Comparison of ENCODE assay signal across 17 cellular contexts in the genomic region with DNA sequence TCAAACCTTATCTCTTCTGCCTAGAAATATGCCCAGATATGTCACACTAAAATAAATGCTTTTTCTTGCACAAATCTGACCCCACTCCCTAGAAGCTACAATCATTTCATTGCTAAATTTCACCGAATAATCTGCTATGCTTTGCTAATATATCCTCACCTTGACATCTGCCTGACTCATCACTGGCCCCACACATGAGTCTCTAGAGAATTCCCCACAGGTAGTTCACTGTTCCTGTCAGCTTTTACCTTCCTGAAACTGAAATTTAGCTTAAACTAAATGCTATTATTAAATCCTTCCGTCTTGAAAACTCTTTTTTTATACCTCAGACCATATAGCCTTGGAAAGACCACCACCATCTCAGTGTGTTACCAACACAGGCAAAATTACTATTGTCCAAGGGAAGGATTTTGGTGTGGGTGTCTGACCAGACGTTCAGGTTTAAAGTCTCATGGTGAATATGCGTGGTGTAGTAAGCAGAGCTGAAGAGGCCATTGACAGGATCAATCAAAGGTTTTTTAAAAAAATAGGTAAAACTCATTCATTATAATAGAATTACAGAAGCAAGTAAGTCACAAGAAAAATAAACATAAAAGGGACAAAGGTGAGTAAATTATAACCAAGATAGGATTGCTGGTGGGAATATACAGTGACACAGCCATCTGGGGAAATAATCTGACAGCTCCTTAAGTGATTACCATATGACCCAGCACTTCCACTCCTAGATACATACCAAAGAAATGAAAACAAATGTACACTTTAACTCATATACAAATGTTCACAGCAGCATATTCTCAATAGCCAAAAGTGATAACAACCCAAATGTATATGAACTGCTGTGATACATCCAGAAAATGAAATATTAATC.
DNase-seq lines count a peak whose midpoint lies in the region; ATAC-seq, FAIRE-seq and TF ChIP-seq lines count a peak whose summit lies in the region.
"Had no signal": no experiment of that assay in that cellular context is flagged by ENCODE, and none has a peak within 500 bp of the region (broad histone marks: within the 10 kb centered on the region; RNA-seq: fewer than 3 reads in every experiment).

No MANE protein-coding gene starts in this region.

- H3K27me3 Mint-ChIP-seq in stimulated activated naive CD8-positive, alpha-beta T cell treated with anti-CD3 and anti-CD28 coated beads, Interleukin-15, Interleukin-2, amounts not matched to agents 100 ng/mL and 50 ng/mL, for 24 hours = no peaks in the 10 kb centered on the region
- no peaks in the 10 kb centered on the region for H3K27me3 Mint-ChIP-seq in stimulated activated naive CD8-positive, alpha-beta T cell treated with anti-CD3 and anti-CD28 coated beads, Interleukin-15, amount 100 ng/mL, for 72 hours
- H3K27me3 Mint-ChIP-seq in astrocyte (ENCODE audit: low read depth, unreplicated experiment) = no peaks in the 10 kb centered on the region
- H3K27me3 Mint-ChIP-seq in stimulated activated memory B cell treated with anti-CD40 and anti-IgM and Interleukin-4, amounts not matched to agents 10 μg/mL and 1 μg/mL and 100 μg/mL, for 72 hours = no peaks in the 10 kb centered on the region

- in situ Hi-C loops in ACHN (cut with HindIII; ENCODE audit: low pct_ligation_motif_present, low pct_unique_long_range_greater_than_20kb, low sequenced_read_pairs) = no loop called here

- H3K36me3 Mint-ChIP-seq in stimulated activated naive CD8-positive, alpha-beta T cell treated with anti-CD3 and anti-CD28 coated beads, Interleukin-15, Interleukin-2, amounts not matched to agents 100 ng/mL and 50 ng/mL, for 24 hours (ENCODE audit: low read depth) = peaks cover 5% of the 10 kb centered on the region
- peaks cover 4% of the 10 kb centered on the region for H3K36me3 Mint-ChIP-seq in astrocyte (ENCODE audit: low read depth, unreplicated experiment)
- peaks cover 18% of the 10 kb centered on the region for H3K36me3 Mint-ChIP-seq in stimulated activated memory B cell treated with anti-CD40 and anti-IgM and Interleukin-4, amounts not matched to agents 10 μg/mL and 1 μg/mL and 100 μg/mL, for 72 hours
- H3K36me3 Mint-ChIP-seq: natural killer cell, WTC11 had no signal

- H3K9ac ChIP-seq in astrocyte (ENCODE audit: low read length) = no peak overlapping the region

- peaks cover 5% of the 10 kb centered on the region for H3K79me2 ChIP-seq in astrocyte (ENCODE audit: insufficient read depth, low read length)

- H3K27ac Mint-ChIP-seq in stimulated activated naive CD8-positive, alpha-beta T cell treated with anti-CD3 and anti-CD28 coated beads, Interleukin-15, Interleukin-2, amounts not matched to agents 100 ng/mL and 50 ng/mL, for 24 hours = peak overlapping the region; percentile 8
- H3K27ac Mint-ChIP-seq in stimulated activated naive CD8-positive, alpha-beta T cell treated with anti-CD3 and anti-CD28 coated beads, Interleukin-15, amount 100 ng/mL, for 72 hours = no peak overlapping the region
- H3K27ac Mint-ChIP-seq in astrocyte (ENCODE audit: unreplicated experiment) = peak overlapping the region; percentile 16
- H3K27ac Mint-ChIP-seq in stimulated activated memory B cell treated with anti-CD40 and anti-IgM and Interleukin-4, amounts not matched to agents 10 μg/mL and 1 μg/mL and 100 μg/mL, for 72 hours = no peak overlapping the region
- H3K27ac Mint-ChIP-seq: endodermal cell, WTC11 had no signal

- H3K27me3 ChIP-seq in astrocyte (ENCODE audit: insufficient read depth, low read length) (no peaks in the 10 kb centered on the region), H7 (ENCODE audit: control insufficient read depth, insufficient read depth, low read length) (no peaks in the 10 kb centered on the region)
- H3K27me3 ChIP-seq: brain microvascular endothelial cell, right atrium auricular region, stomach had no signal

- FAIRE-seq in astrocyte (lab: Jason Lieb, UNC) = no peak

- TF ChIP-seq CTCF in astrocyte (IDR thresholded peaks at IDR 0.05; ENCODE audit: insufficient read depth, low read depth, low read length) = no peak

- no peak overlapping the region for H3K4me2 ChIP-seq in astrocyte (ENCODE audit: low read length)

- H3K4me1 ChIP-seq in astrocyte (ENCODE audit: insufficient read depth, low read length) = peaks cover 7% of the 10 kb centered on the region
- H3K4me1 ChIP-seq: right atrium auricular region had no signal

- no peaks in the 10 kb centered on the region for H3K9me3 Mint-ChIP-seq in stimulated activated naive CD8-positive, alpha-beta T cell treated with anti-CD3 and anti-CD28 coated beads, Interleukin-15, Interleukin-2, amounts not matched to agents 100 ng/mL and 50 ng/mL, for 24 hours
- no peaks in the 10 kb centered on the region for H3K9me3 Mint-ChIP-seq in stimulated activated naive CD8-positive, alpha-beta T cell treated with anti-CD3 and anti-CD28 coated beads, Interleukin-15, amount 100 ng/mL, for 72 hours
- H3K9me3 Mint-ChIP-seq in astrocyte (ENCODE audit: unreplicated experiment) = no peaks in the 10 kb centered on the region
- no peaks in the 10 kb centered on the region for H3K9me3 Mint-ChIP-seq in stimulated activated memory B cell treated with anti-CD40 and anti-IgM and Interleukin-4, amounts not matched to agents 10 μg/mL and 1 μg/mL and 100 μg/mL, for 72 hours
- H3K9me3 Mint-ChIP-seq: activated T-cell treated with anti-CD3 and anti-CD28 coated beads, Interleukin-2, amount 50 U/mL, for 4 hours; endodermal cell; natural killer cell; WTC11 had no signal

- H3K9me3 ChIP-seq in astrocyte (ENCODE audit: insufficient read depth, low read depth, low read length) = no peaks in the 10 kb centered on the region
- H3K9me3 ChIP-seq: right atrium auricular region, stomach had no signal

- DNase-seq in stimulated activated naive CD8-positive, alpha-beta T cell treated with anti-CD3 and anti-CD28 coated beads, Interleukin-15, amount 100 ng/mL, for 72 hours = no peak
- peak; percentile 14 for DNase-seq in astrocyte (ENCODE audit: low read depth)
- DNase-seq in ACHN = no peak
- no peak for DNase-seq in H7
- DNase-seq: activated T-cell treated with anti-CD3 and anti-CD28 coated beads, Interleukin-2, amount 50 U/mL, for 4 hours; brain microvascular endothelial cell; DMS 273 treated with DMSO at 0.1 percent for 48 hours; endodermal cell; natural killer cell; stimulated activated CD4-positive, alpha-beta T cell treated with anti-CD3 and anti-CD28 coated beads, Interleukin-4, amount 100 ng/mL, for 1 hour; stomach had no signal

- no peaks in the 10 kb centered on the region for H3K36me3 ChIP-seq in astrocyte (ENCODE audit: insufficient read depth, low read length)
- H3K36me3 ChIP-seq in H7 (replicated peaks; ENCODE audit: control insufficient read depth, insufficient read depth, low read length) = no peaks in the 10 kb centered on the region
- H3K36me3 ChIP-seq: brain microvascular endothelial cell, right atrium auricular region, stomach had no signal

- ATAC-seq in stimulated activated naive CD8-positive, alpha-beta T cell treated with anti-CD3 and anti-CD28 coated beads, Interleukin-15, amount 100 ng/mL, for 72 hours = no peak
- ATAC-seq in HG02759 (IDR thresholded peaks at IDR 0.05; ENCODE audit: unreplicated experiment) (peak; percentile 61), GM21825 (IDR thresholded peaks at IDR 0.05; ENCODE audit: unreplicated experiment) (no peak)
- ATAC-seq in stimulated activated memory B cell treated with anti-CD40 and anti-IgM and Interleukin-4, amounts not matched to agents 10 μg/mL and 1 μg/mL and 100 μg/mL, for 72 hours = no peak
- ATAC-seq: activated T-cell treated with anti-CD3 and anti-CD28 coated beads, Interleukin-2, amount 50 U/mL, for 4 hours; natural killer cell; WTC11 had no signal

- H2AFZ ChIP-seq in astrocyte (ENCODE audit: low read depth, low read length) = no peak overlapping the region

- H3K4me3 ChIP-seq in astrocyte (ENCODE audit: insufficient read depth, low read depth, low read length) (no peak overlapping the region), H7 (ENCODE audit: insufficient read depth, low read depth, low read length) (no peak overlapping the region)
- H3K4me3 ChIP-seq: right atrium auricular region, stomach had no signal

- H3K27ac ChIP-seq in astrocyte (ENCODE audit: low read depth, low read length) = no peak overlapping the region
- H3K27ac ChIP-seq: brain microvascular endothelial cell, right atrium auricular region, stomach had no signal

- peaks cover 9% of the 10 kb centered on the region for H3K4me1 Mint-ChIP-seq in stimulated activated naive CD8-positive, alpha-beta T cell treated with anti-CD3 and anti-CD28 coated beads, Interleukin-15, Interleukin-2, amounts not matched to agents 100 ng/mL and 50 ng/mL, for 24 hours (ENCODE audit: low read depth)
- peaks cover 11% of the 10 kb centered on the region for H3K4me1 Mint-ChIP-seq in stimulated activated naive CD8-positive, alpha-beta T cell treated with anti-CD3 and anti-CD28 coated beads, Interleukin-15, amount 100 ng/mL, for 72 hours
- H3K4me1 Mint-ChIP-seq in astrocyte (ENCODE audit: low read depth, unreplicated experiment) = peaks cover 19% of the 10 kb centered on the region
- peaks cover 44% of the 10 kb centered on the region for H3K4me1 Mint-ChIP-seq in stimulated activated memory B cell treated with anti-CD40 and anti-IgM and Interleukin-4, amounts not matched to agents 10 μg/mL and 1 μg/mL and 100 μg/mL, for 72 hours
- H3K4me1 Mint-ChIP-seq: endodermal cell had no signal

- H3K4me3 Mint-ChIP-seq in stimulated activated naive CD8-positive, alpha-beta T cell treated with anti-CD3 and anti-CD28 coated beads, Interleukin-15, Interleukin-2, amounts not matched to agents 100 ng/mL and 50 ng/mL, for 24 hours = no peak overlapping the region
- H3K4me3 Mint-ChIP-seq in stimulated activated naive CD8-positive, alpha-beta T cell treated with anti-CD3 and anti-CD28 coated beads, Interleukin-15, amount 100 ng/mL, for 72 hours = no peak overlapping the region
- no peak overlapping the region for H3K4me3 Mint-ChIP-seq in astrocyte (ENCODE audit: unreplicated experiment)
- peak overlapping the region; percentile 11 for H3K4me3 Mint-ChIP-seq in stimulated activated memory B cell treated with anti-CD40 and anti-IgM and Interleukin-4, amounts not matched to agents 10 μg/mL and 1 μg/mL and 100 μg/mL, for 72 hours
- H3K4me3 Mint-ChIP-seq: activated T-cell treated with anti-CD3 and anti-CD28 coated beads, Interleukin-2, amount 50 U/mL, for 4 hours; endodermal cell; natural killer cell; WTC11 had no signal

- peaks cover 42% of the 10 kb centered on the region for H4K20me1 ChIP-seq in astrocyte (ENCODE audit: insufficient read depth, low read length)

Comparison
In these comparisons a context has a peak if more than half of its experiments do, and no peak if none do; other contexts are left out.
1. H3K27ac Mint-ChIP-seq: peak in stimulated activated naive CD8-positive, alpha-beta T cell treated with anti-CD3 and anti-CD28 coated beads, Interleukin-15, Interleukin-2, amounts not matched to agents 100 ng/mL and 50 ng/mL, for 24 hours (single experiment) and astrocyte (single experiment); none in stimulated activated naive CD8-positive, alpha-beta T cell treated with anti-CD3 and anti-CD28 coated beads, Interleukin-15, amount 100 ng/mL, for 72 hours (0 of 2) and stimulated activated memory B cell treated with anti-CD40 and anti-IgM and Interleukin-4, amounts not matched to agents 10 μg/mL and 1 μg/mL and 100 μg/mL, for 72 hours (single experiment).